Comparison of ENCODE assay signal across 1 cellular context in genomic region chr10:72690071-72690755, GRCh38.
A peak's percentile ranks its signal among the peaks of the same experiment; 100 is the strongest.
TF ChIP-seq lines count a peak whose summit lies in the region.

No MANE protein-coding gene starts in this region.

TF ChIP-seq in A549, 52 proteins besides CTCF, POLR2A, EP300 and RAD21 (continued from another document):
- TF ChIP-seq MAZ (IDR thresholded peaks at IDR 0.05; ENCODE audit: borderline replicate concordance, low read depth, low read length) (no peak), RFX5 (IDR thresholded peaks at IDR 0.05) (no peak), PBX3 (IDR thresholded peaks at IDR 0.05) (peak; percentile 30; the same call in 1 of the 2 replicates), HES2 (IDR thresholded peaks at IDR 0.05) (no peak), ELK1 (IDR thresholded peaks at IDR 0.05; ENCODE audit: low read depth, low read length) (no peak), ZNF302 (CRISPR knock-in tag; IDR thresholded peaks at IDR 0.05) (no peak), CEBPB (IDR thresholded peaks at IDR 0.05) (peak; percentile 61 to 88; a peak in 3 of 4 replicates), SREBF2 (IDR thresholded peaks at IDR 0.05) (no peak), HOXA7 (CRISPR knock-in tag; IDR thresholded peaks at IDR 0.05) (no peak)
